ENCODE assay signal across 8 cellular contexts in the genomic region with DNA sequence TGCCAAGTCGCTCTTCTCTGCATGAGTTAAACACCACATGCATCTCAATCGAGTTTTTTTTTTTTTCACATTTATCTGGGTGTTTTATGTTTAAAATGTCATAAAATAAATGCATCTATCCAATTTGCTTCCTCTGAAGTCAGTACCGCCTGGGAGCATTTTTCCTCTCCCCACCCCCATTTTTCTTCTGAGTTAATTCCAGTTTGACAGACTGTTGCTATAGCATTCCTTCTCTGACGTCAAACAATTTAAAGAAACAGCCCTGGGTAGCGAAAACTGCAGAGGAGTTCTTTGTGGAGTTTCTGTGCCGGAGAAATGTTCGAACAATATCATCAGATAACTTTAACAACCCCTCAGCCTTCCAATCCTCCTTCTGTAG. TPM values are rescaled to one million over a fixed set of nuclear protein-coding genes. Genes with fewer than 3 reads are reported as not detected.
DNase-seq lines count a peak whose midpoint lies in the region; ATAC-seq, FAIRE-seq and TF ChIP-seq lines count a peak whose summit lies in the region.

No MANE protein-coding gene starts in this region.

- no peak for FAIRE-seq in A549 (lab: Jason Lieb, UNC)

- H3K27ac ChIP-seq in A549, result peak overlapping the region in 1 of 2 experiments; percentile 85; a peak in 1 of 6 replicates
- peak overlapping the region; percentile 96 for H3K27ac ChIP-seq in mesodermal cell (ENCODE audit: low read depth, low read length, severe bottlenecking)

- POLR2A ChIA-PET in A549 (lab: Yijun Ruan, JAX), result no interaction called here

- TF ChIP-seq EP300 in A549 (IDR thresholded peaks at IDR 0.05), result no peak

- TF ChIP-seq CTCF in A549 (IDR thresholded peaks at IDR 0.05) (no peak), HFFc6 (IDR thresholded peaks at IDR 0.05) (no peak)

- H3K4me3 ChIP-seq in A549, result no peak overlapping the region; the same call in 2 of the 3 replicates
- H3K4me3 ChIP-seq in mesodermal cell (ENCODE audit: extremely low read depth, insufficient read depth, low read length, poor library complexity, severe bottlenecking), result peak overlapping the region; percentile 69

- peaks cover 67% of the 10 kb centered on the region for H3K4me1 Mint-ChIP-seq in HFFc6 (ENCODE audit: low read depth)

- CTCF ChIA-PET in A549 (lab: Yijun Ruan, JAX), result no interaction called here

- H3K27ac Mint-ChIP-seq in HFFc6, result peak overlapping the region; percentile 86

- peak overlapping the region; percentile 84 for H3K4me2 ChIP-seq in A549

- ATAC-seq in A549, result no peak
- ATAC-seq in GM18868 (IDR thresholded peaks at IDR 0.05; ENCODE audit: unreplicated experiment), result no peak

- DNase-seq in A549 (ENCODE audit: low read depth in 1 of 2, low spot score in 1 of 2) (no peak), HFFc6 (peak; percentile 50), brain pericyte (ENCODE audit: low read depth, low spot score) (peak; percentile 31), MV-4-11 (lab: John Stamatoyannopoulos, UW) (no peak), LoVo (ENCODE audit: low spot score) (no peak)
- no peak for DNase-seq in stimulated activated CD4-positive, alpha-beta T cell treated with anti-CD3 and anti-CD28 coated beads, Interleukin-12 subunit alpha, Interleukin-12 subunit beta, amount 100 ng/mL, for 4 hours

- peaks cover 6% of the 10 kb centered on the region for H3K36me3 ChIP-seq in mesodermal cell (ENCODE audit: control insufficient read depth, insufficient read depth, low read length)

- H3K4me3 Mint-ChIP-seq in HFFc6, result peak overlapping the region; percentile 82

- no peaks in the 10 kb centered on the region for H3K9me3 Mint-ChIP-seq in HFFc6

- H3K4me1 ChIP-seq in A549 (0 out of 3 replicates have a peak, but pooled peaks cover 3% of the 10 kb centered on the region), mesodermal cell (ENCODE audit: control insufficient read depth, insufficient read depth, low read length, poor library complexity, severe bottlenecking) (peaks cover 12% of the 10 kb centered on the region)

- H3K9me3 ChIP-seq in A549 (no peaks in the 10 kb centered on the region), mesodermal cell (ENCODE audit: control insufficient read depth, low read length) (no peaks in the 10 kb centered on the region)

- WGBS in A549 (ENCODE audit: missing lambda C conversion rate), result 77% methylated on average over 7 of the region's 7 CpGs
- WGBS in mesodermal cell (ENCODE audit: insufficient coverage in 2 of 2), 2 experiments, result 20% methylated on average over 1 of the region's 7 CpGs; no CpG with 5 or more reads in 1 of the 2 experiments

- TF ChIP-seq RAD21 in A549 (conservative IDR thresholded peaks at IDR 0.05 in 1 of 2, IDR thresholded peaks at IDR 0.05 in 1 of 2), result no peak

- peaks cover 7% of the 10 kb centered on the region for H3K36me3 Mint-ChIP-seq in HFFc6 (ENCODE audit: low read depth)

- TF ChIP-seq POLR2A in A549 (IDR thresholded peaks at IDR 0.05; ENCODE audit: low read length), result no peak

- peaks cover 4% of the 10 kb centered on the region; the same call in 1 of the 2 replicates for H3K27me3 Mint-ChIP-seq in HFFc6 (ENCODE audit: insufficient read depth)

TF ChIP-seq in A549, 52 proteins besides CTCF, POLR2A, EP300 and RAD21:
- TF ChIP-seq FOXS1 (CRISPR knock-in tag; IDR thresholded peaks at IDR 0.05) (no peak), MYC (IDR thresholded peaks at IDR 0.05; ENCODE audit: borderline replicate concordance, low read length) (no peak), EHMT2 (IDR thresholded peaks at IDR 0.05; ENCODE audit: low read depth) (no peak), KDM5A (IDR thresholded peaks at IDR 0.05) (no peak), NR3C1 (IDR thresholded peaks at IDR 0.05) (no peak), MAX (IDR thresholded peaks at IDR 0.05) (no peak), SMC3 (IDR thresholded peaks at IDR 0.05) (no peak), KDM1A (IDR thresholded peaks at IDR 0.05; ENCODE audit: low read depth) (no peak), NFE2L2 (conservative IDR thresholded peaks at IDR 0.05; ENCODE audit: low read length) (no peak), CBX2 (IDR thresholded peaks at IDR 0.05; ENCODE audit: borderline replicate concordance, low read depth) (no peak), JUNB (IDR thresholded peaks at IDR 0.05) (no peak), ZSCAN20 (CRISPR knock-in tag; IDR thresholded peaks at IDR 0.05) (no peak)
- TF ChIP-seq, protein P1, sequence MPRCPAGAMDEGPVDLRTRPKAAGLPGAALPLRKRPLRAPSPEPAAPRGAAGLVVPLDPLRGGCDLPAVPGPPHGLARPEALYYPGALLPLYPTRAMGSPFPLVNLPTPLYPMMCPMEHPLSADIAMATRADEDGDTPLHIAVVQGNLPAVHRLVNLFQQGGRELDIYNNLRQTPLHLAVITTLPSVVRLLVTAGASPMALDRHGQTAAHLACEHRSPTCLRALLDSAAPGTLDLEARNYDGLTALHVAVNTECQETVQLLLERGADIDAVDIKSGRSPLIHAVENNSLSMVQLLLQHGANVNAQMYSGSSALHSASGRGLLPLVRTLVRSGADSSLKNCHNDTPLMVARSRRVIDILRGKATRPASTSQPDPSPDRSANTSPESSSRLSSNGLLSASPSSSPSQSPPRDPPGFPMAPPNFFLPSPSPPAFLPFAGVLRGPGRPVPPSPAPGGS (IDR thresholded peaks at IDR 0.05), result no peak
- TF ChIP-seq, protein P2, sequence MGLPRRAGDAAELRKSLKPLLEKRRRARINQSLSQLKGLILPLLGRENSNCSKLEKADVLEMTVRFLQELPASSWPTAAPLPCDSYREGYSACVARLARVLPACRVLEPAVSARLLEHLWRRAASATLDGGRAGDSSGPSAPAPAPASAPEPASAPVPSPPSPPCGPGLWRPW (IDR thresholded peaks at IDR 0.05), result no peak
- TF ChIP-seq, protein P3, sequence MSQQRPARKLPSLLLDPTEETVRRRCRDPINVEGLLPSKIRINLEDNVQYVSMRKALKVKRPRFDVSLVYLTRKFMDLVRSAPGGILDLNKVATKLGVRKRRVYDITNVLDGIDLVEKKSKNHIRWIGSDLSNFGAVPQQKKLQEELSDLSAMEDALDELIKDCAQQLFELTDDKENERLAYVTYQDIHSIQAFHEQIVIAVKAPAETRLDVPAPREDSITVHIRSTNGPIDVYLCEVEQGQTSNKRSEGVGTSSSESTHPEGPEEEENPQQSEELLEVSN (IDR thresholded peaks at IDR 0.05; ENCODE audit: borderline replicate concordance, low read depth), result no peak

RNA-seq across cellular contexts. Expression of gene GNB4, which starts 0.9 kb away (rescaled TPM):
- polyA plus RNA-seq in A549 (2011; rRNA removed), result 21.5 and 22.7 TPM in 2 replicates
- 4.8 and 5.9 TPM in 2 replicates for polyA plus RNA-seq in A549 (2012; cell fraction: cytosol; rRNA removed)
- polyA plus RNA-seq in A549 (2012; cell fraction: nucleus; rRNA removed), result 1.8 and 3.0 TPM in 2 replicates
- polyA plus RNA-seq in A549 (2017; fragmentation: RNase III; extraction: RNeasy Plus Mini Kit Qiagen cat#74134 plus additional on column Dnase treatment), result 10.3 to 11.1 TPM (median 10.9 TPM) in 3 replicates
- 27.0 and 28.6 TPM in 2 replicates for polyA minus RNA-seq in A549 (2011; rRNA and poly(A)+ RNA removed)
- 10 to 100 TPM; 40.8 to 51.0 (median 46.3) TPM for total RNA-seq in HFFc6 (2021; fragmentation: NEBNext Ultra II Directional; extraction: Animal tissue kit (Norgen Biotek cat#: 25700))
- 57.6 TPM for polyA plus RNA-seq in mesodermal cell (2013, experiment 1 of 2)
- 62.5 TPM for polyA plus RNA-seq in mesodermal cell (2013, experiment 2 of 2)

Comparison
In these comparisons a context has a peak if more than half of its experiments do, and no peak if none do; other contexts are left out.
1. DNase-seq: peak in HFFc6 (single experiment) and brain pericyte (single experiment); none in A549 (0 of 2), MV-4-11 (single experiment), LoVo (single experiment) and stimulated activated CD4-positive, alpha-beta T cell treated with anti-CD3 and anti-CD28 coated beads, Interleukin-12 subunit alpha, Interleukin-12 subunit beta, amount 100 ng/mL, for 4 hours (single experiment).